38 cellular contexts compared by ENCODE assay signal in genomic region chr2:105061560-105061959, GRCh38.
"Had no signal": no experiment of that assay in that cellular context is flagged by ENCODE, and none has a peak within 500 bp of the region (broad histone marks: within the 10 kb centered on the region; RNA-seq: fewer than 3 reads in every experiment).

No MANE protein-coding gene starts in this region.

- ATAC-seq: activated naive CD4-positive, alpha-beta T cell treated with anti-CD3 and anti-CD28 coated beads, Interleukin-2, amount 50 U/mL, for 72 hours; activated naive CD8-positive, alpha-beta T cell treated with anti-CD3 and anti-CD28 coated beads, Interleukin-2, amount 50 U/mL, for 24 hours; activated T-cell treated with anti-CD3 and anti-CD28 coated beads, Interleukin-2, amount 50 U/mL, for 4 hours; activated T-cell treated with anti-CD3 and anti-CD28 coated beads, Interleukin-2, amount 50 U/mL, for 72 hours; activated T-helper 17 cell treated with anti-CD3 and anti-CD28 coated beads, Interleukin-2, amount 50 U/mL, for 72 hours; body of pancreas had no signal

- H3K27me3 ChIP-seq: adrenal gland, ascending aorta, body of pancreas, brain microvascular endothelial cell, breast epithelium had no signal

- H3K9me3 Mint-ChIP-seq: activated naive CD4-positive, alpha-beta T cell treated with anti-CD3 and anti-CD28 coated beads for 36 hours; activated naive CD4-positive, alpha-beta T cell treated with anti-CD3 and anti-CD28 coated beads, Interleukin-2, amount 10 ng/mL, durations not matched to agents 7 days and 5 days; activated naive CD4-positive, alpha-beta T cell treated with anti-CD3 and anti-CD28 coated beads, Interleukin-2, amount 50 U/mL, for 24 hours; activated naive CD4-positive, alpha-beta T cell treated with anti-CD3 and anti-CD28 coated beads, Interleukin-2, amount 50 U/mL, for 72 hours; activated naive CD8-positive, alpha-beta T cell treated with anti-CD3 and anti-CD28 coated beads for 36 hours; activated naive CD8-positive, alpha-beta T cell treated with anti-CD3 and anti-CD28 coated beads, Interleukin-2, amount 10 ng/mL, durations not matched to agents 7 days and 5 days; activated naive CD8-positive, alpha-beta T cell treated with anti-CD3 and anti-CD28 coated beads, Interleukin-2, amount 50 U/mL, for 24 hours; activated T-cell treated with anti-CD3 and anti-CD28 coated beads, Interleukin-2, amount 50 U/mL, for 24 hours; activated T-cell treated with anti-CD3 and anti-CD28 coated beads, Interleukin-2, amount 50 U/mL, for 4 hours; activated T-cell treated with anti-CD3 and anti-CD28 coated beads, Interleukin-2, amount 50 U/mL, for 72 hours; activated T-helper 1 cell treated with anti-CD3 and anti-CD28 coated beads, Interleukin-12 subunit alpha, Interleukin-12 subunit beta, Interleukin-2, Interleukin-4 antibody, amounts not matched to agents 30 ng/mL and 10 ng/mL and 1 ng/mL, durations not matched to agents 14 hours and 24 hours and 36 hours; activated T-helper 17 cell treated with anti-CD3 and anti-CD28 coated beads, Interleukin-2, amount 50 U/mL, for 72 hours; activated T-helper 2 cell treated with anti-CD3 and anti-CD28 coated beads, Interferon-gamma antibody, Interleukin-2, Interleukin-4, amounts not matched to agents 10 μg/mL and 5 μg/mL and 100 μg/mL, durations not matched to agents 14 hours and 24 hours and 36 hours; brain; central memory CD8-positive, alpha-beta T cell had no signal

- H3K4me3 Mint-ChIP-seq: activated naive CD4-positive, alpha-beta T cell treated with anti-CD3 and anti-CD28 coated beads for 36 hours; activated naive CD4-positive, alpha-beta T cell treated with anti-CD3 and anti-CD28 coated beads, Interleukin-2, amount 10 ng/mL, durations not matched to agents 7 days and 5 days; activated naive CD4-positive, alpha-beta T cell treated with anti-CD3 and anti-CD28 coated beads, Interleukin-2, amount 50 U/mL, for 24 hours; activated naive CD8-positive, alpha-beta T cell; activated naive CD8-positive, alpha-beta T cell treated with anti-CD3 and anti-CD28 coated beads for 36 hours; activated naive CD8-positive, alpha-beta T cell treated with anti-CD3 and anti-CD28 coated beads, Interleukin-2, amount 10 ng/mL, durations not matched to agents 7 days and 5 days; activated naive CD8-positive, alpha-beta T cell treated with anti-CD3 and anti-CD28 coated beads, Interleukin-2, amount 50 U/mL, for 24 hours; activated T-cell treated with anti-CD3 and anti-CD28 coated beads, Interleukin-2, amount 50 U/mL, for 24 hours; activated T-cell treated with anti-CD3 and anti-CD28 coated beads, Interleukin-2, amount 50 U/mL, for 4 hours; activated T-cell treated with anti-CD3 and anti-CD28 coated beads, Interleukin-2, amount 50 U/mL, for 72 hours; activated T-helper 1 cell treated with anti-CD3 and anti-CD28 coated beads, Interleukin-12 subunit alpha, Interleukin-12 subunit beta, Interleukin-2, Interleukin-4 antibody, amounts not matched to agents 30 ng/mL and 10 ng/mL and 1 ng/mL, durations not matched to agents 14 hours and 24 hours and 36 hours; activated T-helper 17 cell treated with anti-CD3 and anti-CD28 coated beads, Interleukin-2, amount 50 U/mL, for 72 hours; brain; central memory CD8-positive, alpha-beta T cell had no signal

- H3K4me1 Mint-ChIP-seq: activated naive CD4-positive, alpha-beta T cell treated with anti-CD3 and anti-CD28 coated beads, Interleukin-2, amount 10 ng/mL, durations not matched to agents 7 days and 5 days had no signal

- H3K4me1 ChIP-seq: ascending aorta, body of pancreas, breast epithelium had no signal

- DNase-seq: activated effector memory CD4-positive, alpha-beta T cell treated with anti-CD3 and anti-CD28 coated beads, Interleukin-2, amount 50 U/mL, for 16 hours; activated effector memory CD4-positive, alpha-beta T cell treated with Interleukin-2 at 50 U/mL for 16 hours; activated gamma-delta T cell; activated gamma-delta T cell treated with Interleukin-2 at 50 U/mL for 16 hours; activated naive CD4-positive, alpha-beta T cell; activated naive CD4-positive, alpha-beta T cell treated with anti-CD3 and anti-CD28 coated beads for 36 hours; activated naive CD4-positive, alpha-beta T cell treated with anti-CD3 and anti-CD28 coated beads, Interleukin-2, amount 10 ng/mL, durations not matched to agents 7 days and 5 days; activated naive CD4-positive, alpha-beta T cell treated with anti-CD3 and anti-CD28 coated beads, Interleukin-2, amount 50 U/mL, for 16 hours; activated naive CD4-positive, alpha-beta T cell treated with Interleukin-2 at 50 U/mL for 16 hours; activated naive CD8-positive, alpha-beta T cell treated with anti-CD3 and anti-CD28 coated beads for 36 hours; activated naive CD8-positive, alpha-beta T cell treated with anti-CD3 and anti-CD28 coated beads, Interleukin-2, amount 10 ng/mL, durations not matched to agents 7 days and 5 days; activated naive CD8-positive, alpha-beta T cell treated with anti-CD3 and anti-CD28 coated beads, Interleukin-2, amount 50 U/mL, for 24 hours; activated T-cell treated with anti-CD3 and anti-CD28 coated beads, Interleukin-2, amount 50 U/mL, for 1 hour; activated T-cell treated with anti-CD3 and anti-CD28 coated beads, Interleukin-2, amount 50 U/mL, for 24 hours; activated T-cell treated with anti-CD3 and anti-CD28 coated beads, Interleukin-2, amount 50 U/mL, for 4 hours; activated T-cell treated with anti-CD3 and anti-CD28 coated beads, Interleukin-2, amount 50 U/mL, for 48 hours; activated T-cell treated with anti-CD3 and anti-CD28 coated beads, Interleukin-2, amount 50 U/mL, for 72 hours; adrenal gland; amniotic stem cell; amygdala; anterior cingulate cortex; aorta; body of pancreas; brain microvascular endothelial cell; caudate nucleus; central memory CD4-positive, alpha-beta T cell; cerebellar nuclear complex had no signal

- FAIRE-seq: astrocyte had no signal

- H3K4me3 ChIP-seq: adrenal gland, ascending aorta, body of pancreas, breast epithelium had no signal

- H3K27me3 Mint-ChIP-seq: activated naive CD4-positive, alpha-beta T cell treated with anti-CD3 and anti-CD28 coated beads, Interleukin-2, amount 10 ng/mL, durations not matched to agents 7 days and 5 days; activated naive CD4-positive, alpha-beta T cell treated with anti-CD3 and anti-CD28 coated beads, Interleukin-2, amount 50 U/mL, for 24 hours; activated naive CD8-positive, alpha-beta T cell; activated naive CD8-positive, alpha-beta T cell treated with anti-CD3 and anti-CD28 coated beads for 36 hours; activated naive CD8-positive, alpha-beta T cell treated with anti-CD3 and anti-CD28 coated beads, Interleukin-2, amount 10 ng/mL, durations not matched to agents 7 days and 5 days; activated naive CD8-positive, alpha-beta T cell treated with anti-CD3 and anti-CD28 coated beads, Interleukin-2, amount 50 U/mL, for 24 hours; activated T-cell treated with anti-CD3 and anti-CD28 coated beads, Interleukin-2, amount 50 U/mL, for 24 hours; activated T-helper 17 cell treated with anti-CD3 and anti-CD28 coated beads, Interleukin-2, amount 50 U/mL, for 72 hours; brain; central memory CD8-positive, alpha-beta T cell had no signal

- H3K36me3 ChIP-seq: adrenal gland, brain microvascular endothelial cell, breast epithelium had no signal

- H3K27ac Mint-ChIP-seq: activated naive CD4-positive, alpha-beta T cell treated with anti-CD3 and anti-CD28 coated beads for 36 hours; activated naive CD4-positive, alpha-beta T cell treated with anti-CD3 and anti-CD28 coated beads, Interleukin-2, amount 10 ng/mL, durations not matched to agents 7 days and 5 days; activated naive CD4-positive, alpha-beta T cell treated with anti-CD3 and anti-CD28 coated beads, Interleukin-2, amount 50 U/mL, for 24 hours; activated naive CD4-positive, alpha-beta T cell treated with anti-CD3 and anti-CD28 coated beads, Interleukin-2, amount 50 U/mL, for 72 hours; activated naive CD8-positive, alpha-beta T cell; activated naive CD8-positive, alpha-beta T cell treated with anti-CD3 and anti-CD28 coated beads for 36 hours; activated naive CD8-positive, alpha-beta T cell treated with anti-CD3 and anti-CD28 coated beads, Interleukin-2, amount 10 ng/mL, durations not matched to agents 7 days and 5 days; activated naive CD8-positive, alpha-beta T cell treated with anti-CD3 and anti-CD28 coated beads, Interleukin-2, amount 50 U/mL, for 24 hours; activated T-cell treated with anti-CD3 and anti-CD28 coated beads, Interleukin-2, amount 50 U/mL, for 24 hours; activated T-helper 1 cell treated with anti-CD3 and anti-CD28 coated beads, Interleukin-12 subunit alpha, Interleukin-12 subunit beta, Interleukin-2, Interleukin-4 antibody, amounts not matched to agents 30 ng/mL and 10 ng/mL and 1 ng/mL, durations not matched to agents 14 hours and 24 hours and 36 hours; activated T-helper 17 cell treated with anti-CD3 and anti-CD28 coated beads, Interleukin-2, amount 50 U/mL, for 72 hours; activated T-helper 2 cell treated with anti-CD3 and anti-CD28 coated beads, Interferon-gamma antibody, Interleukin-2, Interleukin-4, amounts not matched to agents 10 μg/mL and 5 μg/mL and 100 μg/mL, durations not matched to agents 14 hours and 24 hours and 36 hours; brain had no signal

- H3K9me3 ChIP-seq: adrenal gland, ascending aorta, body of pancreas, breast epithelium had no signal

- H3K27ac ChIP-seq: adrenal gland, ascending aorta, body of pancreas, brain microvascular endothelial cell, breast epithelium had no signal
